9 cellular contexts compared by ENCODE assay signal in genomic region chr12:31362115-31362758, GRCh38. TPM values are rescaled to one million over a fixed set of nuclear protein-coding genes. Genes with fewer than 3 reads are reported as not detected.
DNase-seq lines count a peak whose midpoint lies in the region; ATAC-seq and TF ChIP-seq lines count a peak whose summit lies in the region.
"Had no signal": no experiment of that assay in that cellular context is flagged by ENCODE, and none has a peak within 500 bp of the region (broad histone marks: within the 10 kb centered on the region; RNA-seq: fewer than 3 reads in every experiment).

No MANE protein-coding gene starts in this region.

- WGBS in hepatocyte (ENCODE audit: low lambda C conversion rate, missing lambda C conversion rate): 47% methylated on average over 13 of the region's 13 CpGs

- no peak for TF ChIP-seq CTCF in PC-9 (conservative IDR thresholded peaks at IDR 0.05)
- TF ChIP-seq CTCF in hepatocyte (IDR thresholded peaks at IDR 0.05; ENCODE audit: poor library complexity): no peak

- H3K4me1 ChIP-seq in PC-9 (replicated peaks; ENCODE audit: insufficient read depth) (peaks cover 24% of the 10 kb centered on the region), hepatocyte (ENCODE audit: insufficient read depth) (peaks cover 16% of the 10 kb centered on the region)

- no TSS peak for BruUV-seq in PC-9 (replicated peaks; lab: Mats Ljungman, UMichigan)

- H3K4me3 ChIP-seq in PC-9 (peak overlapping the region; percentile 47), hepatocyte (no peak overlapping the region)

- H3K27ac ChIP-seq in PC-9 (peak overlapping the region; percentile 63), hepatocyte (peak overlapping the region; percentile 85)
- H3K27ac ChIP-seq: epithelial cell of prostate had no signal

- peak overlapping the region; percentile 85 for H3K4me2 ChIP-seq in PC-9
- H3K4me2 ChIP-seq in hepatocyte: peak overlapping the region; percentile 62

- peak; percentile 28 for ATAC-seq in GM19452 (IDR thresholded peaks at IDR 0.05; ENCODE audit: unreplicated experiment)
- ATAC-seq in HG03521 (IDR thresholded peaks at IDR 0.05; ENCODE audit: unreplicated experiment): peak; percentile 46
- ATAC-seq in left ventricle myocardium superior: no peak

- no peaks in the 10 kb centered on the region for H3K27me3 ChIP-seq in PC-9 (ENCODE audit: insufficient read depth, low read depth)
- no peaks in the 10 kb centered on the region for H3K27me3 ChIP-seq in hepatocyte

- H2AFZ ChIP-seq in PC-9 (peak overlapping the region; percentile 90), hepatocyte (peak overlapping the region; percentile 72)

- H3K9me2 ChIP-seq in PC-9 (ENCODE audit: insufficient read depth) (no peaks in the 10 kb centered on the region), hepatocyte (replicated peaks; ENCODE audit: insufficient read depth) (no peaks in the 10 kb centered on the region)

- H3K9me3 ChIP-seq in PC-9 (ENCODE audit: insufficient read depth, low read depth) (no peaks in the 10 kb centered on the region), hepatocyte (ENCODE audit: low read depth) (no peaks in the 10 kb centered on the region)

- no peaks in the 10 kb centered on the region for H3K36me3 ChIP-seq in PC-9 (ENCODE audit: low read depth)
- H3K36me3 ChIP-seq in hepatocyte (replicated peaks; ENCODE audit: insufficient read depth, low read depth): no peaks in the 10 kb centered on the region

- no peaks in the 10 kb centered on the region for H4K20me1 ChIP-seq in PC-9 (ENCODE audit: insufficient read depth)
- no peaks in the 10 kb centered on the region for H4K20me1 ChIP-seq in hepatocyte (ENCODE audit: insufficient read depth, poor library complexity, severe bottlenecking)

- CTCF ChIA-PET in PC-9 (lab: Charles Lee): interaction anchor here (0.6 to 2.3 kb wide), 9 partner anchors 23 to 90 kb away, joined by 3 to 11 read pairs (median 5); no protein-coding TSS in a partner anchor

- POLR2A ChIA-PET in PC-9 (lab: Charles Lee; ENCODE audit: unreplicated experiment): interaction anchor here (0.8 to 1.2 kb wide), 2 partner anchors 9 to 36 kb away, joined by 3 to 46 read pairs; partner anchors contain the start of gene SINHCAF

- DNase-seq in DMS 273 treated with DMSO at 0.1 percent for 48 hours (lab: John Stamatoyannopoulos, UW) (peak; percentile 18), PC-9 (peak; percentile 19 to 46), hepatocyte (ENCODE audit: low spot score) (peak; percentile 38), left ventricle myocardium superior (no peak), occipital lobe (lab: John Stamatoyannopoulos, UW) (no peak), cardiac septum (ENCODE audit: low spot score) (no peak)

- peaks cover 26% of the 10 kb centered on the region for H3F3A ChIP-seq in PC-9 (ENCODE audit: insufficient read depth, low read depth)

- intact Hi-C loops in PC-9 (cut with micrococcal nuclease; ENCODE audit: unreplicated experiment) (loop anchor here (2.0 to 5.0 kb wide), 3 partner anchors 35 to 115 kb away; partner anchors contain the start of gene SINHCAF), left ventricle myocardium superior (cut with micrococcal nuclease) (no loop called here), cardiac septum (cut with DNase I) (no loop called here)

- no peaks in the 10 kb centered on the region for H3K79me2 ChIP-seq in PC-9 (ENCODE audit: low read depth)
- no peaks in the 10 kb centered on the region for H3K79me2 ChIP-seq in hepatocyte

RNA-seq across cellular contexts. Expression of gene SINHCAF, which starts 36.3 kb away (rescaled TPM):
- total RNA-seq in PC-9 (2021): 146 and 152 TPM in 2 replicates
- 109 and 122 TPM in 2 replicates for total RNA-seq in hepatocyte
- 64.1 and 66.2 TPM in 2 replicates for polyA plus RNA-seq in hepatocyte
- total RNA-seq in left ventricle myocardium superior: 12.9 TPM
- 19.3 TPM for total RNA-seq in occipital lobe
- total RNA-seq in cardiac septum: 10.3 TPM

Comparison
In these comparisons a context has a peak if more than half of its experiments do, and no peak if none do; other contexts are left out.
1. DNase-seq: peak in DMS 273 treated with DMSO at 0.1 percent for 48 hours (single experiment), PC-9 (2 of 2) and hepatocyte (single experiment); none in left ventricle myocardium superior (single experiment), occipital lobe (single experiment) and cardiac septum (single experiment).